ENCODE assay signal across 8 cellular contexts in the genomic region with DNA sequence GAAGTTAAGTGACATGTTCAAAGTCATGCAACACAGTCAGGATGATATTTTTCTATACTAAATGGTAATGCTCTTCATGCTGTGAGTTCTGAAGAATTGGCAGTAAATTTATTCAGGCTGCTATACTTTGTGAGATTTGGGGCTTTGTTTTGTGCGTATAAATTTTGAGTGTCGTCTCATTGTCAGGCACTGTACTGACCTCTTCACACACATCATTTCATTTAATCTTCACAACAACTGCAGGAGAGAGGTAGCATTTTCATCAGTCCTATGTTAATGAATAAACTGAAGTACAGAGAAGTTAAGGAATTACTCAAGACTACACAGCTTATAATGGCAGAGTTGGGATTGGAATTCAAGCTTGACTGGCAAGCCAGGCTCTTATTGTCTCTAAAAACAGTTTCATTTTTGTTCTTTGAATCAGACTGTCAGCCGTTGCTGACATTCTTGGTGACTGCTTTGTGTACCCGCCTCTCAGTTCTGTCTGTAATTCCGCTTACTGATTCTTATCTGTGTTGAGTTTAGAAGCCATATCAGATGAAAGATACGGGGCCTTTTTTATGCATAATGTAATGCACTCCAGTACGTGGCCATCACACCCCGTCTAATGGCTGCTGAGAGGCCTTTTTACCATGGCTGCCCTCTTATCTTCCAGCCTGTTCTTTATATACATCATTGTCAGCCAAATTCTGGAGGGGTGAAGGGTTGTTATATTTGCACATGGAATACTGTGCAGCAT.
DNase-seq lines count a peak whose midpoint lies in the region; ATAC-seq and FAIRE-seq lines count a peak whose summit lies in the region.

No MANE protein-coding gene starts in this region.

- no peak overlapping the region for H3K4me3 ChIP-seq in neuronal stem cell (ENCODE audit: low read length in 2 of 2)

- no peak overlapping the region for H3K9ac ChIP-seq in neuronal stem cell (ENCODE audit: low read depth, low read length, poor library complexity)

- no peak overlapping the region for H4K91ac ChIP-seq in neuronal stem cell (ENCODE audit: low read depth, low read length, poor library complexity)

- ATAC-seq in HG02973 (IDR thresholded peaks at IDR 0.05; ENCODE audit: unreplicated experiment), result no peak

- peaks cover 3 to 30% of the 10 kb centered on the region in 2 donors for H3K36me3 ChIP-seq in neuronal stem cell (replicated peaks in 1 of 2; ENCODE audit: control insufficient read depth in 2 of 2, insufficient read depth in 2 of 2, low read length in 2 of 2)

- H3K4me1 ChIP-seq in neuronal stem cell (ENCODE audit: control insufficient read depth in 2 of 2, insufficient read depth in 1 of 2, low read depth in 1 of 2, low read length in 2 of 2), result peaks cover 1 to 6% of the 10 kb centered on the region in 2 donors

- no peak overlapping the region for H4K8ac ChIP-seq in neuronal stem cell (ENCODE audit: low read depth, low read length)

- peak overlapping the region; percentile 52 for H2AFZ ChIP-seq in neuronal stem cell (ENCODE audit: low read length)

- no peaks in the 10 kb centered on the region for H3K9me3 ChIP-seq in neuronal stem cell (replicated peaks in 1 of 2; ENCODE audit: control insufficient read depth in 2 of 2, insufficient read depth in 1 of 2, low read depth in 1 of 2, low read length in 2 of 2)

- FAIRE-seq in frontal cortex (lab: Jason Lieb, UNC), result no peak

- no peak overlapping the region for H2BK12ac ChIP-seq in neuronal stem cell (ENCODE audit: low read length)

- H3K4ac ChIP-seq in neuronal stem cell (ENCODE audit: low read length), result no peak overlapping the region

- DNase-seq in ELR (ENCODE audit: low read depth), result peak; percentile 69
- DNase-seq in SK-N-DZ (ENCODE audit: low spot score), result peak; percentile 72
- DNase-seq in central memory CD4-positive, alpha-beta T cell, result peak; percentile 64
- DNase-seq in neuronal stem cell (ENCODE audit: low spot score), result peak; percentile 5
- no peak for DNase-seq in NCI-H1048 (lab: John Stamatoyannopoulos, UW)
- DNase-seq in frontal cortex (ENCODE audit: low spot score in 2 of 2), result no peak
- DNase-seq in DMS79 (lab: John Stamatoyannopoulos, UW), result no peak

- H2BK5ac ChIP-seq in neuronal stem cell (ENCODE audit: low read length), result no peak overlapping the region

- H3K27me3 ChIP-seq in neuronal stem cell (ENCODE audit: control insufficient read depth in 3 of 3, insufficient read depth in 3 of 3, low read depth in 1 of 3, low read length in 3 of 3), result no peaks in the 10 kb centered on the region

- H3K23ac ChIP-seq in neuronal stem cell (ENCODE audit: low read depth, low read length, poor library complexity), result no peak overlapping the region

- no peak overlapping the region for H3K27ac ChIP-seq in neuronal stem cell (replicated peaks; ENCODE audit: low read length)

- no peak overlapping the region for H2AK5ac ChIP-seq in neuronal stem cell (ENCODE audit: low read depth, low read length)

- no peak overlapping the region for H2BK15ac ChIP-seq in neuronal stem cell (ENCODE audit: low read length)

- no CpG with 5 or more reads among the region's 8 CpGs for WGBS in neuronal stem cell (ENCODE audit: extremely low coverage in 2 of 2, insufficient read length in 2 of 2, insufficient replicate concordance in 1 of 2), 2 donors

- no peak overlapping the region for H3K18ac ChIP-seq in neuronal stem cell (ENCODE audit: low read length)

- H3K4me2 ChIP-seq in neuronal stem cell (ENCODE audit: insufficient read depth, low read length, poor library complexity, severe bottlenecking), result no peak overlapping the region

- H3K79me1 ChIP-seq in neuronal stem cell (ENCODE audit: low read depth, low read length), result no peaks in the 10 kb centered on the region

- no peak overlapping the region for H2BK120ac ChIP-seq in neuronal stem cell (ENCODE audit: low read depth, low read length)

- no peak overlapping the region for H3K14ac ChIP-seq in neuronal stem cell (ENCODE audit: low read length)

Comparison
In these comparisons a context has a peak if more than half of its experiments do, and no peak if none do; other contexts are left out.
1. DNase-seq: peak in ELR (single experiment), SK-N-DZ (single experiment), central memory CD4-positive, alpha-beta T cell (single experiment) and neuronal stem cell (single experiment); none in NCI-H1048 (single experiment), frontal cortex (0 of 2) and DMS79 (single experiment).